14 cellular contexts compared by ENCODE assay signal in genomic region chr14:50025776-50026175, GRCh38.
DNase-seq lines count a peak whose midpoint lies in the region; ATAC-seq, FAIRE-seq and TF ChIP-seq lines count a peak whose summit lies in the region.
"Had no signal": no experiment of that assay in that cellular context is flagged by ENCODE, and none has a peak within 500 bp of the region (broad histone marks: within the 10 kb centered on the region; RNA-seq: fewer than 3 reads in every experiment).

No MANE protein-coding gene starts in this region.

- H3K36me3 ChIP-seq in WERI-Rb-1 (no peaks in the 10 kb centered on the region), pancreas (no peaks in the 10 kb centered on the region), SK-N-SH (replicated peaks in 1 of 2; ENCODE audit: control insufficient read depth in 1 of 2, insufficient read depth in 2 of 2, low read length in 1 of 2) (no peaks in the 10 kb centered on the region)

- H3K9ac ChIP-seq in SK-N-SH = no peak overlapping the region

- no peak for ATAC-seq in pancreas
- ATAC-seq: foreskin keratinocyte had no signal

- H2AFZ ChIP-seq in SK-N-SH (ENCODE audit: low read depth) = no peak overlapping the region

- H3K4me3 ChIP-seq in WERI-Rb-1 (ENCODE audit: low read depth, low read length) (no peak overlapping the region), pancreas (no peak overlapping the region), SK-N-SH (ENCODE audit: low read depth in 2 of 2, low read length in 1 of 2) (no peak overlapping the region)

- H3K9me2 ChIP-seq in SK-N-SH = no peaks in the 10 kb centered on the region

- H3K9me3 ChIP-seq in WERI-Rb-1 (ENCODE audit: severe bottlenecking) (no peaks in the 10 kb centered on the region), pancreas (no peaks in the 10 kb centered on the region), SK-N-SH (no peaks in the 10 kb centered on the region)

- H3K27ac ChIP-seq in WERI-Rb-1 (no peak overlapping the region), pancreas (no peak overlapping the region), SK-N-SH (ENCODE audit: low read depth in 2 of 2, low read length in 1 of 2) (no peak overlapping the region)
- H3K27ac ChIP-seq: foreskin keratinocyte had no signal

- no peak for TF ChIP-seq EP300 in SK-N-SH (IDR thresholded peaks at IDR 0.05; ENCODE audit: borderline replicate concordance in 1 of 2, low read depth in 1 of 2, low read length in 1 of 2)

- no peaks in the 10 kb centered on the region for H3K4me1 ChIP-seq in pancreas
- peaks cover 0 to 11% of the 10 kb centered on the region in 2 experiments; a peak in 1 of 4 replicates for H3K4me1 ChIP-seq in SK-N-SH (ENCODE audit: control insufficient read depth in 1 of 2, insufficient read depth in 2 of 2, low read depth in 1 of 2, low read length in 1 of 2)

- peaks cover 32% of the 10 kb centered on the region for H3F3A ChIP-seq in SK-N-SH (replicated peaks; ENCODE audit: insufficient read depth)

- 98% methylated on average over 2 of the region's 2 CpGs for WGBS in pancreas, 2 donors
- WGBS in SK-N-SH (ENCODE audit: low lambda C conversion rate) = 96% methylated on average over 2 of the region's 2 CpGs

- no peaks in the 10 kb centered on the region for H3K79me2 ChIP-seq in SK-N-SH (ENCODE audit: insufficient read depth)

- CTCF ChIA-PET in SK-N-SH (lab: Yijun Ruan, JAX) = interaction anchor here (0.6 to 1.2 kb wide), 2 partner anchors 21 to 160 kb away, joined by 3 to 4 read pairs; no protein-coding TSS in a partner anchor

- POLR2A ChIA-PET in SK-N-SH (lab: Yijun Ruan, JAX) = no interaction called here

- FAIRE-seq in pancreas (lab: Jason Lieb, UNC) = no peak
- FAIRE-seq: colon had no signal

- no peak overlapping the region for H3K4me2 ChIP-seq in SK-N-SH

- DNase-seq in NCI-H82 (lab: John Stamatoyannopoulos, UW) (peak; percentile 35), NCI-H82 treated with DMSO at 0.1 percent for 48 hours (lab: John Stamatoyannopoulos, UW; ENCODE audit: unreplicated experiment) (no peak), LHCN-M2 (ENCODE audit: low read depth) (peak; percentile 46), WERI-Rb-1 (peak; percentile 18), iris pigment epithelial cell (ENCODE audit: low read depth) (peak; percentile 51), pancreas (no peak), NCI-H2227 treated with DMSO at 0.1 percent for 48 hours (lab: John Stamatoyannopoulos, UW) (no peak), SK-N-SH (no peak)
- DNase-seq: activated naive CD4-positive, alpha-beta T cell treated with anti-CD3 and anti-CD28 coated beads, Interleukin-2, amount 10 ng/mL, durations not matched to agents 7 days and 5 days; COR-L47; islet precursor cell; NCI-H226 had no signal

- TF ChIP-seq RAD21 in SK-N-SH (IDR thresholded peaks at IDR 0.05; ENCODE audit: low read length) = no peak

- TF ChIP-seq CTCF in WERI-Rb-1 (IDR thresholded peaks at IDR 0.05; ENCODE audit: low read depth, low read length) (no peak), pancreas (IDR thresholded peaks at IDR 0.05) (no peak), SK-N-SH (IDR thresholded peaks at IDR 0.05) (no peak)

- H4K20me1 ChIP-seq in SK-N-SH (ENCODE audit: insufficient read depth) = no peaks in the 10 kb centered on the region

- H3K27me3 ChIP-seq in WERI-Rb-1 (ENCODE audit: insufficient read depth, low read depth, severe bottlenecking) = no peaks in the 10 kb centered on the region
- no peaks in the 10 kb centered on the region for H3K27me3 ChIP-seq in pancreas
- H3K27me3 ChIP-seq in SK-N-SH (ENCODE audit: insufficient read depth) = no peaks in the 10 kb centered on the region
- H3K27me3 ChIP-seq: foreskin keratinocyte had no signal

- intact Hi-C loops in pancreas (cut with DNase I) = no loop called here

TF ChIP-seq in SK-N-SH, 30 proteins besides CTCF, POLR2A, EP300 and RAD21:
- no peak for TF ChIP-seq FOXJ3 (CRISPR knock-in tag; IDR thresholded peaks at IDR 0.05)
- no peak for TF ChIP-seq RFX5 (IDR thresholded peaks at IDR 0.05; ENCODE audit: low read length)
- TF ChIP-seq GATA2 (CRISPR knock-in tag; IDR thresholded peaks at IDR 0.05) = no peak
- TF ChIP-seq, protein P1, sequence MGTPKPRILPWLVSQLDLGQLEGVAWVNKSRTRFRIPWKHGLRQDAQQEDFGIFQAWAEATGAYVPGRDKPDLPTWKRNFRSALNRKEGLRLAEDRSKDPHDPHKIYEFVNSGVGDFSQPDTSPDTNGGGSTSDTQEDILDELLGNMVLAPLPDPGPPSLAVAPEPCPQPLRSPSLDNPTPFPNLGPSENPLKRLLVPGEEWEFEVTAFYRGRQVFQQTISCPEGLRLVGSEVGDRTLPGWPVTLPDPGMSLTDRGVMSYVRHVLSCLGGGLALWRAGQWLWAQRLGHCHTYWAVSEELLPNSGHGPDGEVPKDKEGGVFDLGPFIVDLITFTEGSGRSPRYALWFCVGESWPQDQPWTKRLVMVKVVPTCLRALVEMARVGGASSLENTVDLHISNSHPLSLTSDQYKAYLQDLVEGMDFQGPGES (IDR thresholded peaks at IDR 0.05; ENCODE audit: low read depth, low read length) = no peak
- TF ChIP-seq, protein P2, sequence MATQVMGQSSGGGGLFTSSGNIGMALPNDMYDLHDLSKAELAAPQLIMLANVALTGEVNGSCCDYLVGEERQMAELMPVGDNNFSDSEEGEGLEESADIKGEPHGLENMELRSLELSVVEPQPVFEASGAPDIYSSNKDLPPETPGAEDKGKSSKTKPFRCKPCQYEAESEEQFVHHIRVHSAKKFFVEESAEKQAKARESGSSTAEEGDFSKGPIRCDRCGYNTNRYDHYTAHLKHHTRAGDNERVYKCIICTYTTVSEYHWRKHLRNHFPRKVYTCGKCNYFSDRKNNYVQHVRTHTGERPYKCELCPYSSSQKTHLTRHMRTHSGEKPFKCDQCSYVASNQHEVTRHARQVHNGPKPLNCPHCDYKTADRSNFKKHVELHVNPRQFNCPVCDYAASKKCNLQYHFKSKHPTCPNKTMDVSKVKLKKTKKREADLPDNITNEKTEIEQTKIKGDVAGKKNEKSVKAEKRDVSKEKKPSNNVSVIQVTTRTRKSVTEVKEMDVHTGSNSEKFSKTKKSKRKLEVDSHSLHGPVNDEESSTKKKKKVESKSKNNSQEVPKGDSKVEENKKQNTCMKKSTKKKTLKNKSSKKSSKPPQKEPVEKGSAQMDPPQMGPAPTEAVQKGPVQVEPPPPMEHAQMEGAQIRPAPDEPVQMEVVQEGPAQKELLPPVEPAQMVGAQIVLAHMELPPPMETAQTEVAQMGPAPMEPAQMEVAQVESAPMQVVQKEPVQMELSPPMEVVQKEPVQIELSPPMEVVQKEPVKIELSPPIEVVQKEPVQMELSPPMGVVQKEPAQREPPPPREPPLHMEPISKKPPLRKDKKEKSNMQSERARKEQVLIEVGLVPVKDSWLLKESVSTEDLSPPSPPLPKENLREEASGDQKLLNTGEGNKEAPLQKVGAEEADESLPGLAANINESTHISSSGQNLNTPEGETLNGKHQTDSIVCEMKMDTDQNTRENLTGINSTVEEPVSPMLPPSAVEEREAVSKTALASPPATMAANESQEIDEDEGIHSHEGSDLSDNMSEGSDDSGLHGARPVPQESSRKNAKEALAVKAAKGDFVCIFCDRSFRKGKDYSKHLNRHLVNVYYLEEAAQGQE (IDR thresholded peaks at IDR 0.05; ENCODE audit: low read depth, low read length) = no peak
- TF ChIP-seq ELF1 (IDR thresholded peaks at IDR 0.05) = no peak
- TF ChIP-seq CHD2 (IDR thresholded peaks at IDR 0.05; ENCODE audit: low read length, partially characterized antibody) = no peak
- TF ChIP-seq TAF1 (IDR thresholded peaks at IDR 0.05; ENCODE audit: borderline replicate concordance, low read depth, low read length) = no peak
- no peak for TF ChIP-seq RXRA (IDR thresholded peaks at IDR 0.05; ENCODE audit: borderline replicate concordance, low read depth)
- TF ChIP-seq GABPA (IDR thresholded peaks at IDR 0.05; ENCODE audit: low read depth) = no peak
TF ChIP-seq in SK-N-SH: peak in this region for 0.

Comparison
In these comparisons a context has a peak if more than half of its experiments do, and no peak if none do; other contexts are left out.
1. DNase-seq: peak in NCI-H82 (single experiment), LHCN-M2 (single experiment), WERI-Rb-1 (single experiment) and iris pigment epithelial cell (single experiment); none in NCI-H82 treated with DMSO at 0.1 percent for 48 hours (single experiment), pancreas (0 of 6), NCI-H2227 treated with DMSO at 0.1 percent for 48 hours (single experiment) and SK-N-SH (single experiment).